Comparison of ENCODE assay signal across 8 cellular contexts in the genomic region with DNA sequence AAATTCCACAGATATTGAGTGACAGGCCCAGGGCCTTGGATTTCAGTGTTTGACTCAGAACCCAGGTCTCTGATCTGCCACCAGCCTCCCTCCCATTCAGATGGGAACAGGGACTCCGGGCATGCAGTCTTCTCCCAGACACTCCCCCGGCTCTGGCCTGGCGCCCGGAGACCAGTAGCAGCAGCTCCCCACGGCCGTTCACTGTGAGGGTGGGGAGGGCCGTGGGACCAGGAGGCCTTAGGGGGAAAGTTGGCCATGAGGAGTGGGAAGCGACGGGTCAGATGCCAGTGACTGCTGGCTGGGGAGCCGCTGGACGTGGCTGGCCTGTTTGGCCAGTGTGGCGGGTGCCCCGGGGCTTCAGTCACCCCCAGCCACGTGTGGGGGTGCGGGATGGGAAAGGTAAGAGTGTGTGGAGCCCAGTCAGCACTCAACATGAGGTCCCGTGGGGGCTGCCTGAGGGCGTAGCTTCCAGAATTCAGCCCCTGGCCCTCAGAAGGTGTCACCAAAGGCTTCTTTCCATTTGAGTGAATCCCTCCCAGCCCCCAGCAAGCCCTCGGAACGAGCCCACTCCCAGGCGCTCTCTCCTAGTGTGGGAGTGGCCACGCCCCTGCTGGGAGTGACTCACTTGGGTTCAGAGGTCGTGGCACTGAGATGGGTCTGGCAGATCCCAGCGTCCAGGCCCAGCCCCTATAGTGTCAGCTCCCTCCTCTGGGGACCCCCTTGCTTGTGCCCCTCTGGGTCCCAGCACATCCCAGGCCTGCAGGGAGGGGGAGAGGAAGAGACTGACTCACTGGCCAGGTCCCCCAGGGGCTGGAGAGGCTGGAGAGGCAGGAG.
DNase-seq lines count a peak whose midpoint lies in the region; ATAC-seq and TF ChIP-seq lines count a peak whose summit lies in the region.

No MANE protein-coding gene starts in this region.

- H3K27ac ChIP-seq in A673 (ENCODE audit: low read depth, low read length, poor library complexity, severe bottlenecking) (peak overlapping the region; percentile 77), esophagus squamous epithelium (peak overlapping the region; percentile 84 to 94 (median 91)), thymus (ENCODE audit: low read depth) (peak overlapping the region; percentile 97)
- peak overlapping the region; percentile 92 for H3K27ac ChIP-seq in naive thymus-derived CD4-positive, alpha-beta T cell (ENCODE audit: low read depth, low read length)

- CTCF ChIA-PET in A673 (lab: Charles Lee): interaction anchor here (0.6 kb wide), 1 partner anchor 199 kb away, joined by 3 read pairs; no protein-coding TSS in a partner anchor
- CTCF ChIA-PET in naive thymus-derived CD4-positive, alpha-beta T cell (lab: Charles Lee): interaction anchor here (0.9 to 3.3 kb wide), 4 partner anchors 10 to 20 kb away, joined by 3 to 19 read pairs (median 10); no protein-coding TSS in a partner anchor

- H3K9me3 Mint-ChIP-seq in naive thymus-derived CD4-positive, alpha-beta T cell: peaks cover 0 to 5% (median 0%) of the 10 kb centered on the region in 11 donors

- POLR2A ChIA-PET in A673 (lab: Charles Lee; ENCODE audit: low non-redundant PET): no interaction called here
- POLR2A ChIA-PET in naive thymus-derived CD4-positive, alpha-beta T cell (lab: Charles Lee): interaction anchor here (0.6 to 61.0 kb wide), 9 partner anchors 9 to 1436 kb away, joined by 3 to 3353 read pairs (median 42); no protein-coding TSS in a partner anchor

- peak overlapping the region; percentile 90 to 100 (median 99) for H3K27ac Mint-ChIP-seq in naive thymus-derived CD4-positive, alpha-beta T cell

- H3K4me3 ChIP-seq in A673 (ENCODE audit: low read depth, low read length, poor library complexity, severe bottlenecking): peak overlapping the region; percentile 51
- H3K4me3 ChIP-seq in esophagus squamous epithelium: peak overlapping the region; percentile 37 to 67 (median 56)
- peak overlapping the region; percentile 77 for H3K4me3 ChIP-seq in naive thymus-derived CD4-positive, alpha-beta T cell (ENCODE audit: low read length)
- peak overlapping the region; percentile 96 for H3K4me3 ChIP-seq in thymus (ENCODE audit: low read length)

- TF ChIP-seq CTCF in A673 (conservative IDR thresholded peaks at IDR 0.05; ENCODE audit: low read depth, low read length): no peak
- no peak for TF ChIP-seq CTCF in esophagus squamous epithelium (IDR thresholded peaks at IDR 0.05)

- peak; percentile 25 for ATAC-seq in HG02798 (IDR thresholded peaks at IDR 0.05; ENCODE audit: poor library complexity, unreplicated experiment)
- ATAC-seq in naive thymus-derived CD4-positive, alpha-beta T cell: no peak
- no peak for ATAC-seq in HG02678 (IDR thresholded peaks at IDR 0.05; ENCODE audit: unreplicated experiment)

- H3K4me1 Mint-ChIP-seq in naive thymus-derived CD4-positive, alpha-beta T cell: peaks cover 34 to 77% (median 50%) of the 10 kb centered on the region in 7 donors

- H3K4me3 Mint-ChIP-seq in naive thymus-derived CD4-positive, alpha-beta T cell: peak overlapping the region; percentile 92 to 100 (median 98)

- BruUV-seq in A673 (replicated peaks; lab: Mats Ljungman, UMichigan): no TSS peak

- peak in 1 of 4 donors; percentile 10 for TF ChIP-seq POLR2A in esophagus squamous epithelium (IDR thresholded peaks at IDR 0.05)

- H3K36me3 ChIP-seq in A673 (ENCODE audit: insufficient read depth, low read length, poor library complexity, severe bottlenecking) (no peaks in the 10 kb centered on the region), esophagus squamous epithelium (peaks cover 0 to 6% (median 0%) of the 10 kb centered on the region in 3 donors), thymus (ENCODE audit: control insufficient read depth, insufficient read depth) (peaks cover 7% of the 10 kb centered on the region)
- peaks cover 0 to 34% (median 0%) of the 10 kb centered on the region in 3 experiments for H3K36me3 ChIP-seq in naive thymus-derived CD4-positive, alpha-beta T cell (ENCODE audit: control insufficient read depth in 2 of 3, insufficient read depth in 3 of 3, low read length in 3 of 3)

- peaks cover 0 to 53% (median 18%) of the 10 kb centered on the region in 5 donors for H3K36me3 Mint-ChIP-seq in naive thymus-derived CD4-positive, alpha-beta T cell

- H3K27me3 ChIP-seq in A673 (replicated peaks; ENCODE audit: insufficient read depth, low read depth, low read length, poor library complexity): no peaks in the 10 kb centered on the region
- H3K27me3 ChIP-seq in esophagus squamous epithelium: no peaks in the 10 kb centered on the region
- H3K27me3 ChIP-seq in naive thymus-derived CD4-positive, alpha-beta T cell (ENCODE audit: control insufficient read depth in 2 of 2, insufficient read depth in 2 of 2, low read length in 2 of 2): no peaks in the 10 kb centered on the region
- no peaks in the 10 kb centered on the region for H3K27me3 ChIP-seq in thymus (ENCODE audit: control insufficient read depth, insufficient read depth)

- intact Hi-C loops in A673 (cut with micrococcal nuclease; ENCODE audit: unreplicated experiment): no loop called here
- intact Hi-C loops in esophagus squamous epithelium (cut with DNase I): no loop called here
- intact Hi-C loops in naive thymus-derived CD4-positive, alpha-beta T cell (cut with micrococcal nuclease): loop anchor here (2.0 to 10.0 kb wide), 8 partner anchors 15 to 1305 kb away; partner anchors contain the start of genes TMC8 (in 2 of the 2), MFSD11 (in 1 of the 2) and SRSF2 (in 1 of the 2)

- 21 to 24% methylated on average over 14 to 17 of the region's 23 CpGs for WGBS in esophagus squamous epithelium, 2 donors
- WGBS in thymus: 83% methylated on average over 23 of the region's 23 CpGs

- DNase-seq in A673 (ENCODE audit: low spot score) (peak; percentile 60), esophagus squamous epithelium (lab: John Stamatoyannopoulos, UW) (no peak), NCI-H1092 (lab: John Stamatoyannopoulos, UW) (no peak)
- DNase-seq in activated CD8-positive, alpha-beta memory T cell treated with anti-CD3 and anti-CD28 coated beads, Interleukin-2, amount 50 U/mL, for 4 hours: peak; percentile 70
- peak in 1 of 9 donors; percentile 81 for DNase-seq in naive thymus-derived CD4-positive, alpha-beta T cell

- no peaks in the 10 kb centered on the region for H3K27me3 Mint-ChIP-seq in naive thymus-derived CD4-positive, alpha-beta T cell

- H3K4me1 ChIP-seq in A673 (ENCODE audit: insufficient read depth, low read length, poor library complexity, severe bottlenecking): peaks cover 43% of the 10 kb centered on the region
- peaks cover 81 to 97% (median 83%) of the 10 kb centered on the region in 3 donors for H3K4me1 ChIP-seq in esophagus squamous epithelium
- peaks cover 43 to 50% of the 10 kb centered on the region in 2 donors for H3K4me1 ChIP-seq in naive thymus-derived CD4-positive, alpha-beta T cell (ENCODE audit: control insufficient read depth in 2 of 2, insufficient read depth in 2 of 2, low read length in 2 of 2)
- peaks cover 43% of the 10 kb centered on the region for H3K4me1 ChIP-seq in thymus (ENCODE audit: control insufficient read depth, insufficient read depth, low read length)

- H3K9me3 ChIP-seq in A673 (ENCODE audit: low read depth, low read length, poor library complexity, severe bottlenecking) (no peaks in the 10 kb centered on the region), esophagus squamous epithelium (no peaks in the 10 kb centered on the region), thymus (ENCODE audit: control insufficient read depth) (no peaks in the 10 kb centered on the region)
- H3K9me3 ChIP-seq in naive thymus-derived CD4-positive, alpha-beta T cell (ENCODE audit: control insufficient read depth in 2 of 3, low read length in 3 of 3): no peaks in the 10 kb centered on the region

Comparison
In these comparisons a context has a peak if more than half of its experiments do, and no peak if none do; other contexts are left out.
1. DNase-seq: peak in A673 (single experiment) and activated CD8-positive, alpha-beta memory T cell treated with anti-CD3 and anti-CD28 coated beads, Interleukin-2, amount 50 U/mL, for 4 hours (single experiment); none in esophagus squamous epithelium (single experiment) and NCI-H1092 (single experiment).
2. intact Hi-C loops: an anchor here in naive thymus-derived CD4-positive, alpha-beta T cell (2.0 to 10.0 kb wide); none called in A673 and esophagus squamous epithelium.
3. Peak in every context shown above with its lines, with median percentiles within 50 percentile points of each other: H3K27ac ChIP-seq and H3K4me3 ChIP-seq.